ENCODE assay signal across 8 cellular contexts in genomic region chr6:29964904-29965872, GRCh38. TPM values are rescaled to one million over a fixed set of nuclear protein-coding genes. Genes with fewer than 3 reads are reported as not detected.
DNase-seq lines count a peak whose midpoint lies in the region; ATAC-seq and TF ChIP-seq lines count a peak whose summit lies in the region.

No MANE protein-coding gene starts in this region.

- peak; percentile 92 for ATAC-seq in GM19025 (IDR thresholded peaks at IDR 0.05; ENCODE audit: low read depth, unreplicated experiment)
- ATAC-seq in HG03342 (IDR thresholded peaks at IDR 0.05; ENCODE audit: unreplicated experiment), result peak; percentile 90
- peak; percentile 72 for ATAC-seq in left colon

- intact Hi-C loops in left colon (cut with DNase I, micrococcal nuclease), result no loop called here

- peak overlapping the region; percentile 42 for H3K4me3 ChIP-seq in AG09309 (ENCODE audit: control insufficient read depth, low read depth, low read length)

- DNase-seq in AG09309 (ENCODE audit: low read depth) (peak; percentile 59), NCI-H460 (ENCODE audit: extremely low read depth, low read depth) (peak; percentile 75), left colon (peak; percentile 83 to 88)
- DNase-seq in activated CD4-positive, alpha-beta T cell treated with anti-CD3 and anti-CD28 coated beads for 1 hour, result peak; percentile 61
- peak; percentile 46 to 68 for DNase-seq in stimulated activated CD4-positive, alpha-beta T cell treated with anti-CD3 and anti-CD28 coated beads, Interleukin-1b, Interleukin-23, amount 100 ng/mL, for 4 hours (ENCODE audit: low read depth in 2 of 2)

- H3K27ac ChIP-seq in cingulate gyrus (ENCODE audit: low read depth, low read length), result peak overlapping the region; percentile 92

- no peak for TF ChIP-seq CTCF in AG09309 (IDR thresholded peaks at IDR 0.05; ENCODE audit: control insufficient read depth, insufficient read depth, low read depth, low read length, missing control alignments)

RNA-seq across cellular contexts. Expression of gene HLA-A, which starts 22.9 kb away (rescaled TPM):
- 605 and 660 TPM in 2 replicates for total RNA-seq in NCI-H460 (2014; rRNA removed; shearing (Covaris generic))
- polyA plus RNA-seq in NCI-H460 (2014; cell fraction: nucleus; rRNA removed), result 738 and 770 TPM in 2 replicates
- 1,000 to 10,000 TPM; 1,119 to 1,618 TPM for total RNA-seq in left colon

Comparison
In these comparisons a context has a peak if more than half of its experiments do, and no peak if none do; other contexts are left out.
1. Peak in every context shown above with its lines: DNase-seq, ATAC-seq, H3K4me3 ChIP-seq and H3K27ac ChIP-seq.